ENCODE assay signal across 8 cellular contexts in the genomic region with DNA sequence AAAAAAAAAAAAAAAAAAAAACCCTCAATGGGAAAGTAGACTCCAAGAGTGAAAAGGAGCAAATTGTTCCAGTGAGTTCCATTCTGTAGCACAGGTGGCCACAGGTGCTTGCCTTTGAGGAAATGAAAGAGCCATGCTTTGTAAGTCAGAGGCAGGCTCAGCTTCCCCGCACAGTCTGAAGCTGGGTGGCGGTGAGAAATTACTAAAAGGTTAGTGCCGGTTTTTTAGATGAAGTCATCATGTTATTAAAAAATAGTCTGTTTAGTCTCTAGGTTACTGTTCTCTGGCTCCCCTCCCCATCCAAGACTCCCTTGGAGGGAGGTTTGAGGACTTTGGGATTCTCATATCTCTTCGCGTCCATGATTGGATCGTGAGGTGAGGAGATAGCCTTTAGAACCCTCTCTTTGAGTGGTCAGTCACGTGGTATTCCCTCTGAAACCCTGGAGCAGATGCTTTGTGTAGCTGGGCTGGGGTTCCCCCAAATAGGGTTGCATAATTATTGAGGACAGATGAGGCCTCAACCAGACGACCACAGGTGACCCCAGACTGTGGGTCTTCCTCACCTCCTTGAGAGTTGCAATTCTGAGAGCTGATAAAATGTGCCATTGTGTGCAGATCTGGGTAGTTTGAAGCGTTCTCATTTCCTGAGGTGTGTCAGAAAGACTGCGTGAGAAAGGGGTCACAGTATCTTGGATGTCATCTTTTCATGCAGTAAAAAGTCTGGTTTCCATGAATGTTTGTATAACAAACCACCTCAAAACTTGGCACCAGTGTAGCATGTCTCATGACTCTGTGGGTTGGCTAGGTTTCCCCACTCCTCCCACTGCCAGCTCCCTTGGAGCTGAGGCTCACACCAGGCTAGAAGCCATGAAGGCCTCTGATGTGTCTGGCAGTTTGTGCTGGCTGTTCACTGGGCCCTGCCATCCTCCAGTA. TPM values are rescaled to one million over a fixed set of nuclear protein-coding genes. Genes with fewer than 3 reads are reported as not detected.
DNase-seq lines count a peak whose midpoint lies in the region; ATAC-seq and TF ChIP-seq lines count a peak whose summit lies in the region.

No MANE protein-coding gene starts in this region.

- intact Hi-C loops in psoas muscle (cut with DNase I) = no loop called here

- peak overlapping the region; percentile 100 for H3K27ac ChIP-seq in GM23248
- peak overlapping the region; percentile 93 for H3K27ac ChIP-seq in psoas muscle
- no peak overlapping the region for H3K27ac ChIP-seq in neural progenitor cell

- no peaks in the 10 kb centered on the region for H3K27me3 Mint-ChIP-seq in activated T-cell treated with anti-CD3 and anti-CD28 coated beads, Interleukin-2, amount 50 U/mL, for 72 hours (ENCODE audit: low read depth)
- H3K27me3 Mint-ChIP-seq in neural progenitor cell (ENCODE audit: insufficient read depth, low read depth) = peaks cover 5% of the 10 kb centered on the region

- H3K36me3 ChIP-seq in GM06990 (ENCODE audit: control insufficient read depth, insufficient read depth, low read length) = peaks cover 7% of the 10 kb centered on the region
- H3K36me3 ChIP-seq in GM23248 (ENCODE audit: low read depth) = no peaks in the 10 kb centered on the region
- H3K36me3 ChIP-seq in psoas muscle (ENCODE audit: insufficient read depth in 1 of 2, low read depth in 1 of 2) = peaks cover 0 to 15% of the 10 kb centered on the region in 2 donors
- no peaks in the 10 kb centered on the region for H3K36me3 ChIP-seq in neural progenitor cell

- 39 to 44% methylated on average over 10 of the region's 10 CpGs for WGBS in GM23248 (ENCODE audit: low coverage in 1 of 2, low lambda C conversion rate in 2 of 2, missing lambda C conversion rate in 2 of 2), 2 experiments
- 63 to 83% (median 65%) methylated on average over 10 of the region's 10 CpGs for WGBS in psoas muscle, 3 donors

- H4K20me1 ChIP-seq in GM23248 (ENCODE audit: insufficient read depth) (no peaks in the 10 kb centered on the region), neural progenitor cell (ENCODE audit: low read depth) (peaks cover 8% of the 10 kb centered on the region)

- peak overlapping the region; percentile 51 to 68 for H3K4me3 Mint-ChIP-seq in activated T-cell treated with anti-CD3 and anti-CD28 coated beads, Interleukin-2, amount 50 U/mL, for 72 hours
- H3K4me3 Mint-ChIP-seq in neural progenitor cell = no peak overlapping the region

- H3K79me2 ChIP-seq in GM23248 (ENCODE audit: insufficient read depth) = peaks cover 56% of the 10 kb centered on the region
- peaks cover 5% of the 10 kb centered on the region for H3K79me2 ChIP-seq in neural progenitor cell (ENCODE audit: low read depth)

- peaks cover 7 to 10% of the 10 kb centered on the region in 2 donors for H3K36me3 Mint-ChIP-seq in activated T-cell treated with anti-CD3 and anti-CD28 coated beads, Interleukin-2, amount 50 U/mL, for 72 hours (ENCODE audit: insufficient read depth in 2 of 2)
- peaks cover 11% of the 10 kb centered on the region for H3K36me3 Mint-ChIP-seq in neural progenitor cell

- H3K4me3 ChIP-seq in GM06990 (replicated peaks; ENCODE audit: low read depth, low read length) (no peak overlapping the region), GM23248 (peak overlapping the region; percentile 35; the same call in 1 of the 2 replicates), fibroblast of the aortic adventitia (ENCODE audit: low read depth, low read length) (no peak overlapping the region), psoas muscle (no peak overlapping the region), neural progenitor cell (no peak overlapping the region)

- DNase-seq in GM06990 (ENCODE audit: extremely low read depth, insufficient read length) = peak; percentile 70
- DNase-seq in GM23248 = peak; percentile 99
- DNase-seq in M059J (ENCODE audit: low read depth) = peak; percentile 99
- peak; percentile 71 to 76 for DNase-seq in activated T-cell treated with anti-CD3 and anti-CD28 coated beads, Interleukin-2, amount 50 U/mL, for 72 hours
- DNase-seq in fibroblast of the aortic adventitia (ENCODE audit: low read depth) = peak; percentile 100
- peak; percentile 73 to 85 for DNase-seq in psoas muscle
- DNase-seq in neural progenitor cell (ENCODE audit: low spot score) = no peak
- DNase-seq in NCI-H774 (lab: John Stamatoyannopoulos, UW) = no peak

- no peaks in the 10 kb centered on the region for H3K9me2 ChIP-seq in GM23248 (ENCODE audit: insufficient read depth)

- H3K9me3 ChIP-seq in GM23248 (ENCODE audit: low read depth) = no peaks in the 10 kb centered on the region
- H3K9me3 ChIP-seq in psoas muscle = no peaks in the 10 kb centered on the region
- no peaks in the 10 kb centered on the region for H3K9me3 ChIP-seq in neural progenitor cell (ENCODE audit: low read depth)

- no peaks in the 10 kb centered on the region for H3K9me3 Mint-ChIP-seq in activated T-cell treated with anti-CD3 and anti-CD28 coated beads, Interleukin-2, amount 50 U/mL, for 72 hours
- no peaks in the 10 kb centered on the region for H3K9me3 Mint-ChIP-seq in neural progenitor cell

- peak overlapping the region; percentile 86 for H3K9ac ChIP-seq in GM23248
- no peak overlapping the region for H3K9ac ChIP-seq in neural progenitor cell

- H3F3A ChIP-seq in GM23248 (ENCODE audit: insufficient read depth) (peaks cover 45% of the 10 kb centered on the region), neural progenitor cell (ENCODE audit: low read depth) (peaks cover 2% of the 10 kb centered on the region)

- H3K4me1 ChIP-seq in GM23248 (ENCODE audit: insufficient read depth) (peaks cover 39% of the 10 kb centered on the region), psoas muscle (peaks cover 75% of the 10 kb centered on the region), neural progenitor cell (peaks cover 7% of the 10 kb centered on the region)

- peak; percentile 68 to 69 for ATAC-seq in activated T-cell treated with anti-CD3 and anti-CD28 coated beads, Interleukin-2, amount 50 U/mL, for 72 hours (replicated peaks in 1 of 2)
- ATAC-seq in psoas muscle = peak; percentile 45 to 65 (median 63)

- no peaks in the 10 kb centered on the region for H3K27me3 ChIP-seq in GM06990 (replicated peaks; ENCODE audit: control insufficient read depth, insufficient read depth, low read length)
- no peaks in the 10 kb centered on the region for H3K27me3 ChIP-seq in GM23248 (replicated peaks; ENCODE audit: insufficient read depth)
- no peaks in the 10 kb centered on the region for H3K27me3 ChIP-seq in psoas muscle (ENCODE audit: insufficient read depth in 3 of 3, low read length in 2 of 3)
- H3K27me3 ChIP-seq in neural progenitor cell = no peaks in the 10 kb centered on the region

- H3K27ac Mint-ChIP-seq in activated T-cell treated with anti-CD3 and anti-CD28 coated beads, Interleukin-2, amount 50 U/mL, for 72 hours = peak overlapping the region; percentile 30
- H3K27ac Mint-ChIP-seq in neural progenitor cell = no peak overlapping the region

- H2AFZ ChIP-seq in GM23248 = no peak overlapping the region
- H2AFZ ChIP-seq in neural progenitor cell (replicated peaks) = no peak overlapping the region

- H3K4me1 Mint-ChIP-seq in activated T-cell treated with anti-CD3 and anti-CD28 coated beads, Interleukin-2, amount 50 U/mL, for 72 hours (ENCODE audit: low read depth) = peaks cover 86% of the 10 kb centered on the region
- peaks cover 33% of the 10 kb centered on the region for H3K4me1 Mint-ChIP-seq in neural progenitor cell

- H3K4me2 ChIP-seq in GM23248 (ENCODE audit: unreplicated experiment) (peak overlapping the region; percentile 66), neural progenitor cell (no peak overlapping the region)

- in situ Hi-C loops in GM23248 (cut with MboI) = no loop called here

- no peak for TF ChIP-seq CTCF in GM06990 (IDR thresholded peaks at IDR 0.05; ENCODE audit: insufficient read depth, low read length, poor library complexity, severe bottlenecking)
- TF ChIP-seq CTCF in fibroblast of the aortic adventitia (IDR thresholded peaks at IDR 0.05; ENCODE audit: insufficient read depth, low read length) = no peak
- no peak for TF ChIP-seq CTCF in psoas muscle (IDR thresholded peaks at IDR 0.05)
- TF ChIP-seq CTCF in neural progenitor cell (IDR thresholded peaks at IDR 0.05) = no peak

RNA-seq across cellular contexts. Expression of a gene that starts 27.1 kb away (rescaled TPM):
- total RNA-seq in GM23248 (2014; rRNA removed; shearing (Covaris generic)) = 75.3 and 77.4 TPM in 2 replicates
- polyA plus RNA-seq in GM23248 (2016; fragmentation: Nextera tagmentation; extraction: Ambion mirVana) (31.4 and 35.3 TPM in 2 replicates), psoas muscle (100 to 1,000 TPM; 176 to 181 (median 179) TPM)
- 45.9 and 56.0 TPM in 2 replicates for total RNA-seq in M059J (2014; rRNA removed; shearing (Covaris generic))
- total RNA-seq in activated T-cell treated with anti-CD3 and anti-CD28 coated beads, Interleukin-2, amount 50 U/mL, for 72 hours = 10 to 100 TPM; 79.6 to 82.7 TPM
- total RNA-seq in fibroblast of the aortic adventitia (ENCODE audit: low replicate concordance) (26.2 and 85.6 TPM in 2 replicates), psoas muscle (100 to 1,000 TPM; 252 to 500 (median 326) TPM), neural progenitor cell (ENCODE audit: low replicate concordance) (25.2 and 54.4 TPM in 2 replicates)

RNA-seq across cellular contexts. Expression of a gene that starts 51.5 kb away (rescaled TPM):
- 174 and 201 TPM in 2 replicates for total RNA-seq in GM23248 (2014; rRNA removed; shearing (Covaris generic))
- polyA plus RNA-seq in GM23248 (2016; fragmentation: Nextera tagmentation; extraction: Ambion mirVana) (78.2 and 86.0 TPM in 2 replicates), psoas muscle (10 to 100 TPM; 29.8 to 49.0 (median 35.3) TPM)
- total RNA-seq in M059J (2014; rRNA removed; shearing (Covaris generic)) = 226 and 256 TPM in 2 replicates
- total RNA-seq in activated T-cell treated with anti-CD3 and anti-CD28 coated beads, Interleukin-2, amount 50 U/mL, for 72 hours = 10 to 100 TPM; 73.6 to 79.8 TPM
- total RNA-seq in fibroblast of the aortic adventitia (ENCODE audit: low replicate concordance) (48.3 and 78.5 TPM in 2 replicates), psoas muscle (10 to 100 TPM; 43.1 to 64.4 (median 46.0) TPM), neural progenitor cell (ENCODE audit: low replicate concordance) (95.8 and 222 TPM in 2 replicates)

RNA-seq across cellular contexts. Expression of a gene that starts 59.8 kb away (rescaled TPM):
- 54.3 and 70.5 TPM in 2 replicates for total RNA-seq in GM23248 (2014; rRNA removed; shearing (Covaris generic))
- 65.1 and 68.6 TPM in 2 replicates for polyA plus RNA-seq in GM23248 (2016; fragmentation: Nextera tagmentation; extraction: Ambion mirVana)
- 63.2 and 68.6 TPM in 2 replicates for total RNA-seq in M059J (2014; rRNA removed; shearing (Covaris generic))
- total RNA-seq in activated T-cell treated with anti-CD3 and anti-CD28 coated beads, Interleukin-2, amount 50 U/mL, for 72 hours = 10 to 100 TPM; 59.9 to 72.3 TPM
- 14.6 and 48.4 TPM in 2 replicates for total RNA-seq in fibroblast of the aortic adventitia (ENCODE audit: low replicate concordance)
- 10 to 100 TPM; 44.0 to 72.1 (median 53.7) TPM for total RNA-seq in psoas muscle
- 10 to 100 TPM; 38.1 to 85.8 (median 67.8) TPM for polyA plus RNA-seq in psoas muscle
- total RNA-seq in neural progenitor cell (ENCODE audit: low replicate concordance) = 61.0 and 67.5 TPM in 2 replicates

Comparison
In these comparisons a context has a peak if more than half of its experiments do, and no peak if none do; other contexts are left out.
1. DNase-seq: peak in GM06990 (single experiment), GM23248 (single experiment), M059J (single experiment), activated T-cell treated with anti-CD3 and anti-CD28 coated beads, Interleukin-2, amount 50 U/mL, for 72 hours (2 of 2), fibroblast of the aortic adventitia (single experiment) and psoas muscle (2 of 2); none in neural progenitor cell (single experiment) and NCI-H774 (single experiment).